Comparison of ENCODE assay signal across 12 cellular contexts in the genomic region with DNA sequence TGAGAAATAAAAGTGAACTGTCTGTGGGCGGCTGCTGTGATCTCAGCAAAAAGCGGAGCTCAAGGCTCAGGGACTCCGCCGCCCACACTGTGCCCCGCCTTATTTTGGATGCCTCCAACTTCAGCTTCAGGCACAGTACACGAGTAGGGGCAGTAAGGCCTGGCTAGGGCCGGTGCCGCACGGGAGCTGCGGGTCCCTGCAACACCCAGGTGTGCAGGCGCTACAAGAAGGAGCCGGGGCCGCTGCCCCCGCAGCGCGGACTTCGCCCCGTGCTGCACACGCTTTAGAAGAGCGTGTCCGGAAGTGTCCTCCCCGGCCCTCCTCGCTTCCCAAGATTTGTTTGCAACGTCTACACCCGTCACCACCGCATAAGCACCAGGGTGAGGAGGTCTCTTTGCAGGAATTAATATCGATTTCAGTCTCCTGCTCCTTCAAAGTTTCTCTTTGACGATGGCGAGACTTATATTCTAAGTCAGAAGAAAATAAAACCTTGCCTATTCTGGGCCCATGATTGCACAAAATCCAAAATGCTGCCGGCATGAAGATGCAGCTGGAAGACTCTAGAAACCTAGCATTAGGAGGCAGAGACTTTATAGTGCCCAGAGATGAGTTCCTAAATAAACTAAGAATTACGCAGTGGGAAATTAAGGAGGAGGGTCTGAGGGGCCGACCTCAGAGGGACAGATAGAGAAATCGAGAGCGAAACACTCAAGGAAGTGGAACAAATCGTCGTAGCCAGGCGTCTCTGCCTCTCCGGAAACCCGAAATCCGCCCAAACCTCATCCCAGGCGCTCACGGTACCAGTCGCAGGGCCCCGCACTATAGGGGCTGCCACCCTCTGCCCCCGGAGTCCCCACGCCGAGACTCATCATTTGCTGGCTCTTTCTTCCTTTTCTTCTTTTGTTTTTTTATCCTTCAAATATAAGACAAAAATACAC. TPM values are rescaled to one million over a fixed set of nuclear protein-coding genes. Genes with fewer than 3 reads are reported as not detected.
DNase-seq lines count a peak whose midpoint lies in the region; ATAC-seq and TF ChIP-seq lines count a peak whose summit lies in the region.
"Had no signal": no experiment of that assay in that cellular context is flagged by ENCODE, and none has a peak within 500 bp of the region (broad histone marks: within the 10 kb centered on the region; RNA-seq: fewer than 3 reads in every experiment).

No MANE protein-coding gene starts in this region.

- H3K4ac ChIP-seq in mesenchymal stem cell (ENCODE audit: low read depth in 1 of 2, low read length in 2 of 2): no peak overlapping the region

- H3K79me1 ChIP-seq in mesenchymal stem cell (replicated peaks; ENCODE audit: low read length, poor library complexity, severe bottlenecking): no peaks in the 10 kb centered on the region

- H2BK120ac ChIP-seq in mesenchymal stem cell (ENCODE audit: low read depth, low read length): no peak overlapping the region

- H2BK5ac ChIP-seq in mesenchymal stem cell (ENCODE audit: low read depth, low read length, poor library complexity, severe bottlenecking): no peak overlapping the region

- H2AK5ac ChIP-seq in mesenchymal stem cell (ENCODE audit: low read length, severe bottlenecking): no peak overlapping the region

- no peak overlapping the region for H4K8ac ChIP-seq in mesenchymal stem cell (ENCODE audit: low read length)

- intact Hi-C loops in colonic mucosa (cut with DNase I): no loop called here

- H2AFZ ChIP-seq in mesenchymal stem cell (ENCODE audit: low read depth, low read length): no peak overlapping the region

- DNase-seq in stimulated activated CD4-positive, alpha-beta T cell treated with anti-CD3 and anti-CD28 coated beads, Interleukin-2, amount 100 ng/mL, for 4 hours (ENCODE audit: low read depth): peak; percentile 32
- no peak for DNase-seq in stimulated activated CD4-positive, alpha-beta T cell treated with anti-CD3 and anti-CD28 coated beads, Interleukin-1b, Interleukin-23, amount 100 ng/mL, for 48 hours
- no peak for DNase-seq in colonic mucosa
- no peak for DNase-seq in mesenchymal stem cell
- DNase-seq: body of pancreas, NCI-H526 treated with DMSO at 0.1 percent for 48 hours had no signal

- TF ChIP-seq CTCF in colonic mucosa (IDR thresholded peaks at IDR 0.05): no peak

- H3K4me2 ChIP-seq in mesenchymal stem cell (ENCODE audit: low read length, poor library complexity, severe bottlenecking): peak overlapping the region; percentile 10
- H3K4me2 ChIP-seq: KMS-11 had no signal

- H3K9ac ChIP-seq in colonic mucosa (ENCODE audit: low read depth in 2 of 2, low read length in 2 of 2) (no peak overlapping the region), mesenchymal stem cell (ENCODE audit: low read length) (no peak overlapping the region)
- H3K9ac ChIP-seq: KMS-11 had no signal

- H2BK12ac ChIP-seq in mesenchymal stem cell (ENCODE audit: low read length in 2 of 2): no peak overlapping the region

- H3K4me1 ChIP-seq in colonic mucosa: no peaks in the 10 kb centered on the region
- peaks cover 25% of the 10 kb centered on the region for H3K4me1 ChIP-seq in mesenchymal stem cell (ENCODE audit: control insufficient read depth, insufficient read depth, low read depth, low read length)

- no peak overlapping the region for H3K18ac ChIP-seq in mesenchymal stem cell (ENCODE audit: low read depth in 1 of 2, low read length in 2 of 2)

- H4K91ac ChIP-seq in mesenchymal stem cell (ENCODE audit: low read length): no peak overlapping the region

- H3K36me3 ChIP-seq in colonic mucosa (no peaks in the 10 kb centered on the region), mesenchymal stem cell (ENCODE audit: control insufficient read depth in 1 of 2, insufficient read depth in 2 of 2, low read depth in 1 of 2, low read length in 2 of 2) (no peaks in the 10 kb centered on the region)
- H3K36me3 ChIP-seq: gastroesophageal sphincter had no signal

- H3K27ac ChIP-seq in colonic mucosa (no peak overlapping the region), mesenchymal stem cell (ENCODE audit: low read length, poor library complexity, severe bottlenecking) (no peak overlapping the region)
- H3K27ac ChIP-seq: body of pancreas, gastroesophageal sphincter, KMS-11 had no signal

- peaks cover 65% of the 10 kb centered on the region for H3K27me3 ChIP-seq in colonic mucosa
- peaks cover 86 to 95% of the 10 kb centered on the region in 2 experiments for H3K27me3 ChIP-seq in mesenchymal stem cell (ENCODE audit: control insufficient read depth in 1 of 2, insufficient read depth in 1 of 2, low read length in 2 of 2)

- H3K9me3 ChIP-seq in colonic mucosa (no peaks in the 10 kb centered on the region), mesenchymal stem cell (ENCODE audit: control insufficient read depth, low read length) (no peaks in the 10 kb centered on the region)
- H3K9me3 ChIP-seq: body of pancreas, gastroesophageal sphincter had no signal

- WGBS in mesenchymal stem cell: 9% methylated on average over 47 of the region's 47 CpGs

- no peak overlapping the region for H3K23ac ChIP-seq in mesenchymal stem cell (ENCODE audit: low read length in 2 of 2)

- H2BK15ac ChIP-seq in mesenchymal stem cell (ENCODE audit: low read depth, poor library complexity, severe bottlenecking): no peak overlapping the region

- ATAC-seq in HG02798 (IDR thresholded peaks at IDR 0.05; ENCODE audit: poor library complexity, unreplicated experiment) (no peak), GM18517 (IDR thresholded peaks at IDR 0.05; ENCODE audit: unreplicated experiment) (no peak), HG02840 (IDR thresholded peaks at IDR 0.05; ENCODE audit: low FRiP score, unreplicated experiment) (no peak)
- ATAC-seq in activated CD4-positive, CD25-positive, alpha-beta regulatory T cell treated with anti-CD3 and anti-CD28 coated beads, Interleukin-2, amount 50 U/mL, for 24 hours: no peak
- ATAC-seq: body of pancreas, gastroesophageal sphincter had no signal

- H3K14ac ChIP-seq in mesenchymal stem cell (ENCODE audit: low read length in 2 of 2): no peak overlapping the region

- H3K4me3 ChIP-seq in colonic mucosa (peak overlapping the region; percentile 7), mesenchymal stem cell (ENCODE audit: insufficient read depth in 1 of 2, low read depth in 1 of 2, low read length in 2 of 2) (peak overlapping the region in 1 of 2 experiments; percentile 70)
- H3K4me3 ChIP-seq: body of pancreas had no signal

RNA-seq across cellular contexts. Expression of a gene that starts 6.4 kb away (rescaled TPM):
- total RNA-seq in colonic mucosa: not detected
- polyA plus RNA-seq in mesenchymal stem cell (2013, experiment 1 of 2): not detected
- not detected for polyA plus RNA-seq in mesenchymal stem cell (2013, experiment 2 of 2)
- total RNA-seq: body of pancreas, gastroesophageal sphincter had no signal
